In genomic region chr15:96771035-96771434, GRCh38 we compare ENCODE assay signal across 27 cellular contexts.
"Had no signal": no experiment of that assay in that cellular context is flagged by ENCODE, and none has a peak within 500 bp of the region (broad histone marks: within the 10 kb centered on the region; RNA-seq: fewer than 3 reads in every experiment).

No MANE protein-coding gene starts in this region.

- H3K4me3 ChIP-seq: ascending aorta had no signal

- H3K36me3 ChIP-seq: ascending aorta had no signal

- H3K9me3 ChIP-seq: ascending aorta had no signal

- FAIRE-seq: TTC549 had no signal

- H3K27ac ChIP-seq: ascending aorta, VCaP had no signal

- H3K4me1 ChIP-seq: ascending aorta had no signal

- H3K27me3 ChIP-seq: ascending aorta had no signal

- DNase-seq: activated B cell treated with CpG ODN at 0.5 μM for 24 hours; activated CD4-positive, alpha-beta memory T cell treated with anti-CD3 and anti-CD28 coated beads, Interleukin-2, amount 10 ng/mL, durations not matched to agents 7 days and 5 days; activated CD4-positive, alpha-beta T cell treated with anti-CD3 and anti-CD28 coated beads for 4 hours; activated CD4-positive, alpha-beta T cell treated with anti-CD3 and anti-CD28 coated beads, Interleukin-2, amount 10 ng/mL, durations not matched to agents 7 days and 5 days; activated CD4-positive, alpha-beta T cell treated with anti-CD3 and anti-CD28 coated beads, Interleukin-2, amount 50 U/mL, for 48 hours; activated CD4-positive, CD25-positive, alpha-beta regulatory T cell treated with anti-CD3 and anti-CD28 coated beads, Interleukin-2, amount 50 U/mL, for 72 hours; activated CD8-positive, alpha-beta memory T cell treated with anti-CD3 and anti-CD28 coated beads for 24 hours; activated CD8-positive, alpha-beta memory T cell treated with anti-CD3 and anti-CD28 coated beads, Interleukin-2, amount 10 ng/mL, durations not matched to agents 7 days and 5 days; activated CD8-positive, alpha-beta memory T cell treated with anti-CD3 and anti-CD28 coated beads, Interleukin-2, amount 50 U/mL, for 48 hours; activated CD8-positive, alpha-beta T cell treated with anti-CD3 and anti-CD28 coated beads, Interleukin-2, amount 10 ng/mL, durations not matched to agents 7 days and 5 days; activated effector memory CD4-positive, alpha-beta T cell treated with Interleukin-2 at 50 U/mL for 16 hours; activated gamma-delta T cell; activated naive CD4-positive, alpha-beta T cell treated with anti-CD3 and anti-CD28 coated beads, Interleukin-2, amount 10 ng/mL, durations not matched to agents 7 days and 5 days; activated naive CD4-positive, alpha-beta T cell treated with Interleukin-2 at 50 U/mL for 16 hours; activated naive CD8-positive, alpha-beta T cell treated with anti-CD3 and anti-CD28 coated beads, Interleukin-2, amount 10 ng/mL, durations not matched to agents 7 days and 5 days; activated naive CD8-positive, alpha-beta T cell treated with anti-CD3 and anti-CD28 coated beads, Interleukin-2, amount 50 U/mL, for 24 hours; activated T-cell treated with anti-CD3 and anti-CD28 coated beads, Interleukin-2, amount 50 U/mL, for 24 hours; activated T-cell treated with anti-CD3 and anti-CD28 coated beads, Interleukin-2, amount 50 U/mL, for 48 hours; amygdala; anterior cingulate cortex; central memory CD4-positive, alpha-beta T cell; T-helper 1 cell; T-helper 2 cell; T-helper 9 cell had no signal
